ENCODE assay signal across 1 cellular context in genomic region chr11:113314389-113315301, GRCh38.
TF ChIP-seq lines count a peak whose summit lies in the region.

A gene with protein sequence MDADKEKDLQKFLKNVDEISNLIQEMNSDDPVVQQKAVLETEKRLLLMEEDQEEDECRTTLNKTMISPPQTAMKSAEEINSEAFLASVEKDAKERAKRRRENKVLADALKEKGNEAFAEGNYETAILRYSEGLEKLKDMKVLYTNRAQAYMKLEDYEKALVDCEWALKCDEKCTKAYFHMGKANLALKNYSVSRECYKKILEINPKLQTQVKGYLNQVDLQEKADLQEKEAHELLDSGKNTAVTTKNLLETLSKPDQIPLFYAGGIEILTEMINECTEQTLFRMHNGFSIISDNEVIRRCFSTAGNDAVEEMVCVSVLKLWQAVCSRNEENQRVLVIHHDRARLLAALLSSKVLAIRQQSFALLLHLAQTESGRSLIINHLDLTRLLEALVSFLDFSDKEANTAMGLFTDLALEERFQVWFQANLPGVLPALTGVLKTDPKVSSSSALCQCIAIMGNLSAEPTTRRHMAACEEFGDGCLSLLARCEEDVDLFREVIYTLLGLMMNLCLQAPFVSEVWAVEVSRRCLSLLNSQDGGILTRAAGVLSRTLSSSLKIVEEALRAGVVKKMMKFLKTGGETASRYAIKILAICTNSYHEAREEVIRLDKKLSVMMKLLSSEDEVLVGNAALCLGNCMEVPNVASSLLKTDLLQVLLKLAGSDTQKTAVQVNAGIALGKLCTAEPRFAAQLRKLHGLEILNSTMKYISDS (plus strand): TSS chr11:113314583. CDS start chr11:113316258, 1,675 bp downstream.

TF ChIP-seq in HepG2, 621 proteins besides CTCF, POLR2A, EP300 and RAD21 (continued from another document and continues in another):
- TF ChIP-seq, protein P1, sequence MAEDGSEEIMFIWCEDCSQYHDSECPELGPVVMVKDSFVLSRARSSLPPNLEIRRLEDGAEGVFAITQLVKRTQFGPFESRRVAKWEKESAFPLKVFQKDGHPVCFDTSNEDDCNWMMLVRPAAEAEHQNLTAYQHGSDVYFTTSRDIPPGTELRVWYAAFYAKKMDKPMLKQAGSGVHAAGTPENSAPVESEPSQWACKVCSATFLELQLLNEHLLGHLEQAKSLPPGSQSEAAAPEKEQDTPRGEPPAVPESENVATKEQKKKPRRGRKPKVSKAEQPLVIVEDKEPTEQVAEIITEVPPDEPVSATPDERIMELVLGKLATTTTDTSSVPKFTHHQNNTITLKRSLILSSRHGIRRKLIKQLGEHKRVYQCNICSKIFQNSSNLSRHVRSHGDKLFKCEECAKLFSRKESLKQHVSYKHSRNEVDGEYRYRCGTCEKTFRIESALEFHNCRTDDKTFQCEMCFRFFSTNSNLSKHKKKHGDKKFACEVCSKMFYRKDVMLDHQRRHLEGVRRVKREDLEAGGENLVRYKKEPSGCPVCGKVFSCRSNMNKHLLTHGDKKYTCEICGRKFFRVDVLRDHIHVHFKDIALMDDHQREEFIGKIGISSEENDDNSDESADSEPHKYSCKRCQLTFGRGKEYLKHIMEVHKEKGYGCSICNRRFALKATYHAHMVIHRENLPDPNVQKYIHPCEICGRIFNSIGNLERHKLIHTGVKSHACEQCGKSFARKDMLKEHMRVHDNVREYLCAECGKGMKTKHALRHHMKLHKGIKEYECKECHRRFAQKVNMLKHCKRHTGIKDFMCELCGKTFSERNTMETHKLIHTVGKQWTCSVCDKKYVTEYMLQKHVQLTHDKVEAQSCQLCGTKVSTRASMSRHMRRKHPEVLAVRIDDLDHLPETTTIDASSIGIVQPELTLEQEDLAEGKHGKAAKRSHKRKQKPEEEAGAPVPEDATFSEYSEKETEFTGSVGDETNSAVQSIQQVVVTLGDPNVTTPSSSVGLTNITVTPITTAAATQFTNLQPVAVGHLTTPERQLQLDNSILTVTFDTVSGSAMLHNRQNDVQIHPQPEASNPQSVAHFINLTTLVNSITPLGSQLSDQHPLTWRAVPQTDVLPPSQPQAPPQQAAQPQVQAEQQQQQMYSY (CRISPR knock-in tag; IDR thresholded peaks at IDR 0.05) = no peak
- TF ChIP-seq, protein P2, sequence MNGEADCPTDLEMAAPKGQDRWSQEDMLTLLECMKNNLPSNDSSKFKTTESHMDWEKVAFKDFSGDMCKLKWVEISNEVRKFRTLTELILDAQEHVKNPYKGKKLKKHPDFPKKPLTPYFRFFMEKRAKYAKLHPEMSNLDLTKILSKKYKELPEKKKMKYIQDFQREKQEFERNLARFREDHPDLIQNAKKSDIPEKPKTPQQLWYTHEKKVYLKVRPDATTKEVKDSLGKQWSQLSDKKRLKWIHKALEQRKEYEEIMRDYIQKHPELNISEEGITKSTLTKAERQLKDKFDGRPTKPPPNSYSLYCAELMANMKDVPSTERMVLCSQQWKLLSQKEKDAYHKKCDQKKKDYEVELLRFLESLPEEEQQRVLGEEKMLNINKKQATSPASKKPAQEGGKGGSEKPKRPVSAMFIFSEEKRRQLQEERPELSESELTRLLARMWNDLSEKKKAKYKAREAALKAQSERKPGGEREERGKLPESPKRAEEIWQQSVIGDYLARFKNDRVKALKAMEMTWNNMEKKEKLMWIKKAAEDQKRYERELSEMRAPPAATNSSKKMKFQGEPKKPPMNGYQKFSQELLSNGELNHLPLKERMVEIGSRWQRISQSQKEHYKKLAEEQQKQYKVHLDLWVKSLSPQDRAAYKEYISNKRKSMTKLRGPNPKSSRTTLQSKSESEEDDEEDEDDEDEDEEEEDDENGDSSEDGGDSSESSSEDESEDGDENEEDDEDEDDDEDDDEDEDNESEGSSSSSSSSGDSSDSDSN (CRISPR knock-in tag; IDR thresholded peaks at IDR 0.05) = peak; percentile 97
- TF ChIP-seq FIP1L1 (IDR thresholded peaks at IDR 0.05; ENCODE audit: borderline replicate concordance, insufficient read depth, low read depth, low read length) = no peak
- TF ChIP-seq ARNTL (CRISPR knock-in tag; IDR thresholded peaks at IDR 0.05) = no peak
- TF ChIP-seq THYN1 (CRISPR knock-in tag; IDR thresholded peaks at IDR 0.05; ENCODE audit: borderline replicate concordance, low read depth) = 0 out of 2 replicates have a peak, but pooled peaks have one; percentile 41
- TF ChIP-seq KDM2A (CRISPR knock-in tag; IDR thresholded peaks at IDR 0.05; ENCODE audit: borderline replicate concordance, low read depth) = peak; percentile 81; the same call in 1 of the 2 replicates
- TF ChIP-seq ZNF251 (CRISPR knock-in tag; IDR thresholded peaks at IDR 0.05) = no peak
- 0 out of 2 replicates have a peak, but pooled peaks have one; percentile 25 for TF ChIP-seq GZF1 (CRISPR knock-in tag; IDR thresholded peaks at IDR 0.05)
- 0 out of 2 replicates have a peak, but pooled peaks have one; percentile 15 for TF ChIP-seq ZNF12 (CRISPR knock-in tag; IDR thresholded peaks at IDR 0.05)
- TF ChIP-seq, protein P3, sequence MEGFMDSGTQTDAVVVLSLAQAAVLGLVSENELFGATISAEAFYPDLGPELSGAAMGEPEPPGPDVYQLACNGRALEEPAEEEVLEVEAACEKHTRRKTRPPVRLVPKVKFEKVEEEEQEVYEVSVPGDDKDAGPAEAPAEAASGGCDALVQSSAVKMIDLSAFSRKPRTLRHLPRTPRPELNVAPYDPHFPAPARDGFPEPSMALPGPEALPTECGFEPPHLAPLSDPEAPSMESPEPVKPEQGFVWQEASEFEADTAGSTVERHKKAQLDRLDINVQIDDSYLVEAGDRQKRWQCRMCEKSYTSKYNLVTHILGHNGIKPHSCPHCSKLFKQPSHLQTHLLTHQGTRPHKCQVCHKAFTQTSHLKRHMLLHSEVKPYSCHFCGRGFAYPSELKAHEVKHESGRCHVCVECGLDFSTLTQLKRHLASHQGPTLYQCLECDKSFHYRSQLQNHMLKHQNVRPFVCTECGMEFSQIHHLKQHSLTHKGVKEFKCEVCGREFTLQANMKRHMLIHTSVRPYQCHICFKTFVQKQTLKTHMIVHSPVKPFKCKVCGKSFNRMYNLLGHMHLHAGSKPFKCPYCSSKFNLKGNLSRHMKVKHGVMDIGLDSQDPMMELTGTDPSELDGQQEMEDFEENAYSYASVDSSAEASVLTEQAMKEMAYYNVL (CRISPR knock-in tag; IDR thresholded peaks at IDR 0.05; ENCODE audit: borderline replicate concordance) = no peak
- TF ChIP-seq DPF2 (CRISPR knock-in tag; IDR thresholded peaks at IDR 0.05; ENCODE audit: borderline replicate concordance, low read depth) = no peak
- no peak for TF ChIP-seq ZMYM2 (CRISPR knock-in tag; IDR thresholded peaks at IDR 0.05)
- no peak for TF ChIP-seq LRRFIP1 (CRISPR knock-in tag; conservative IDR thresholded peaks at IDR 0.05)
- no peak for TF ChIP-seq ZNF703 (CRISPR knock-in tag; IDR thresholded peaks at IDR 0.05; ENCODE audit: borderline replicate concordance)
- TF ChIP-seq ZBTB21 (CRISPR knock-in tag; IDR thresholded peaks at IDR 0.05) = no peak
- no peak for TF ChIP-seq ZFP36L2 (CRISPR knock-in tag; IDR thresholded peaks at IDR 0.05)
- TF ChIP-seq, protein P4, sequence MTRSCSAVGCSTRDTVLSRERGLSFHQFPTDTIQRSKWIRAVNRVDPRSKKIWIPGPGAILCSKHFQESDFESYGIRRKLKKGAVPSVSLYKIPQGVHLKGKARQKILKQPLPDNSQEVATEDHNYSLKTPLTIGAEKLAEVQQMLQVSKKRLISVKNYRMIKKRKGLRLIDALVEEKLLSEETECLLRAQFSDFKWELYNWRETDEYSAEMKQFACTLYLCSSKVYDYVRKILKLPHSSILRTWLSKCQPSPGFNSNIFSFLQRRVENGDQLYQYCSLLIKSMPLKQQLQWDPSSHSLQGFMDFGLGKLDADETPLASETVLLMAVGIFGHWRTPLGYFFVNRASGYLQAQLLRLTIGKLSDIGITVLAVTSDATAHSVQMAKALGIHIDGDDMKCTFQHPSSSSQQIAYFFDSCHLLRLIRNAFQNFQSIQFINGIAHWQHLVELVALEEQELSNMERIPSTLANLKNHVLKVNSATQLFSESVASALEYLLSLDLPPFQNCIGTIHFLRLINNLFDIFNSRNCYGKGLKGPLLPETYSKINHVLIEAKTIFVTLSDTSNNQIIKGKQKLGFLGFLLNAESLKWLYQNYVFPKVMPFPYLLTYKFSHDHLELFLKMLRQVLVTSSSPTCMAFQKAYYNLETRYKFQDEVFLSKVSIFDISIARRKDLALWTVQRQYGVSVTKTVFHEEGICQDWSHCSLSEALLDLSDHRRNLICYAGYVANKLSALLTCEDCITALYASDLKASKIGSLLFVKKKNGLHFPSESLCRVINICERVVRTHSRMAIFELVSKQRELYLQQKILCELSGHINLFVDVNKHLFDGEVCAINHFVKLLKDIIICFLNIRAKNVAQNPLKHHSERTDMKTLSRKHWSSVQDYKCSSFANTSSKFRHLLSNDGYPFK (CRISPR knock-in tag; IDR thresholded peaks at IDR 0.05; ENCODE audit: borderline replicate concordance) = peak; percentile 68; the same call in 1 of the 2 replicates
- TF ChIP-seq HDAC1 (CRISPR knock-in tag; IDR thresholded peaks at IDR 0.05) = peak; percentile 95
- TF ChIP-seq ZNF878 (CRISPR knock-in tag; IDR thresholded peaks at IDR 0.05) = no peak
- TF ChIP-seq JUND (CRISPR knock-in tag; IDR thresholded peaks at IDR 0.05) = no peak
- peak; percentile 67 for TF ChIP-seq ZNF883 (CRISPR knock-in tag; IDR thresholded peaks at IDR 0.05; ENCODE audit: not compliant biosample characterization)
- TF ChIP-seq TFE3 (CRISPR knock-in tag; IDR thresholded peaks at IDR 0.05) = no peak
- TF ChIP-seq KDM3A (CRISPR knock-in tag; IDR thresholded peaks at IDR 0.05; ENCODE audit: low read depth) = peak; percentile 75; the same call in 1 of the 2 replicates
- no peak for TF ChIP-seq HNF4G (IDR thresholded peaks at IDR 0.05; ENCODE audit: borderline replicate concordance, low read depth, low read length)
- TF ChIP-seq HNF4G (CRISPR knock-in tag; IDR thresholded peaks at IDR 0.05; ENCODE audit: borderline replicate concordance, low read depth) = no peak
- TF ChIP-seq ZSCAN30 (CRISPR knock-in tag; IDR thresholded peaks at IDR 0.05) = no peak
- no peak; the same call in 1 of the 2 replicates for TF ChIP-seq ZNF713 (CRISPR knock-in tag; IDR thresholded peaks at IDR 0.05)
- TF ChIP-seq ZSCAN22 (CRISPR knock-in tag; IDR thresholded peaks at IDR 0.05) = 0 out of 2 replicates have a peak, but pooled peaks have one; percentile 40
- TF ChIP-seq, protein P5, sequence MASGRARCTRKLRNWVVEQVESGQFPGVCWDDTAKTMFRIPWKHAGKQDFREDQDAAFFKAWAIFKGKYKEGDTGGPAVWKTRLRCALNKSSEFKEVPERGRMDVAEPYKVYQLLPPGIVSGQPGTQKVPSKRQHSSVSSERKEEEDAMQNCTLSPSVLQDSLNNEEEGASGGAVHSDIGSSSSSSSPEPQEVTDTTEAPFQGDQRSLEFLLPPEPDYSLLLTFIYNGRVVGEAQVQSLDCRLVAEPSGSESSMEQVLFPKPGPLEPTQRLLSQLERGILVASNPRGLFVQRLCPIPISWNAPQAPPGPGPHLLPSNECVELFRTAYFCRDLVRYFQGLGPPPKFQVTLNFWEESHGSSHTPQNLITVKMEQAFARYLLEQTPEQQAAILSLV (CRISPR knock-in tag; IDR thresholded peaks at IDR 0.05; ENCODE audit: borderline replicate concordance) = peak; percentile 59; the same call in 1 of the 2 replicates
- no peak for TF ChIP-seq SETDB1 (CRISPR knock-in tag; IDR thresholded peaks at IDR 0.05; ENCODE audit: borderline replicate concordance)
- TF ChIP-seq BCL6 (CRISPR knock-in tag; IDR thresholded peaks at IDR 0.05) = peak; percentile 64
- no peak for TF ChIP-seq ZNF773 (CRISPR knock-in tag; IDR thresholded peaks at IDR 0.05; ENCODE audit: borderline replicate concordance)
- peak; percentile 32; the same call in 1 of the 2 replicates for TF ChIP-seq ETV5 (CRISPR knock-in tag; IDR thresholded peaks at IDR 0.05; ENCODE audit: borderline replicate concordance)
- peak; percentile 72 for TF ChIP-seq ATF7-NPFF (CRISPR knock-in tag; IDR thresholded peaks at IDR 0.05; ENCODE audit: low read depth)
- no peak for TF ChIP-seq ZNF83 (CRISPR knock-in tag; IDR thresholded peaks at IDR 0.05; ENCODE audit: borderline replicate concordance)
- TF ChIP-seq IKZF1 (IDR thresholded peaks at IDR 0.05) = no peak
- 0 out of 2 replicates have a peak, but pooled peaks have one; percentile 8 for TF ChIP-seq NR1H2 (CRISPR knock-in tag; IDR thresholded peaks at IDR 0.05; ENCODE audit: borderline replicate concordance, low read depth)
- TF ChIP-seq BHLHE40 (IDR thresholded peaks at IDR 0.05; ENCODE audit: low read length) = peak; percentile 29; the same call in 1 of the 2 replicates
- TF ChIP-seq ZNF746 (CRISPR knock-in tag; IDR thresholded peaks at IDR 0.05) = no peak
- TF ChIP-seq TCF7L2 (IDR thresholded peaks at IDR 0.05; ENCODE audit: low read depth, low read length) = no peak
- TF ChIP-seq ZBTB38 (CRISPR knock-in tag; IDR thresholded peaks at IDR 0.05) = peak; percentile 42; the same call in 1 of the 2 replicates
